11 cellular contexts compared by ENCODE assay signal in genomic region chr21:42120056-42120903, GRCh38. TPM values are rescaled to one million over a fixed set of nuclear protein-coding genes. Genes with fewer than 3 reads are reported as not detected.
DNase-seq lines count a peak whose midpoint lies in the region; ATAC-seq, FAIRE-seq and TF ChIP-seq lines count a peak whose summit lies in the region.
"Had no signal": no experiment of that assay in that cellular context is flagged by ENCODE, and none has a peak within 500 bp of the region (broad histone marks: within the 10 kb centered on the region; RNA-seq: fewer than 3 reads in every experiment).

No MANE protein-coding gene starts in this region.

- no peak overlapping the region for H3K27ac ChIP-seq in RWPE2 (ENCODE audit: poor library complexity, severe bottlenecking)
- no peak overlapping the region for H3K27ac ChIP-seq in pancreas
- H3K27ac ChIP-seq: left ventricle myocardium inferior, skin epidermis had no signal

- no peaks in the 10 kb centered on the region for H3K36me3 ChIP-seq in RWPE2 (ENCODE audit: low read depth)
- no peaks in the 10 kb centered on the region for H3K36me3 ChIP-seq in pancreas
- H3K36me3 ChIP-seq: left ventricle myocardium inferior had no signal

- peaks cover 21% of the 10 kb centered on the region for H3K27me3 ChIP-seq in RWPE2 (ENCODE audit: insufficient read depth, poor library complexity, severe bottlenecking)
- no peaks in the 10 kb centered on the region for H3K27me3 ChIP-seq in pancreas

- H3K4me3 ChIP-seq in RWPE2 (ENCODE audit: severe bottlenecking) (no peak overlapping the region), pancreas (no peak overlapping the region)
- H3K4me3 ChIP-seq: left ventricle myocardium inferior, skin epidermis had no signal

- WGBS in pancreas, 2 donors: 32 to 33% methylated on average over 11 of the region's 11 CpGs

- H3K9me3 ChIP-seq in RWPE2 (ENCODE audit: severe bottlenecking): no peaks in the 10 kb centered on the region
- H3K9me3 ChIP-seq in pancreas: no peaks in the 10 kb centered on the region
- H3K9me3 ChIP-seq: left ventricle myocardium inferior had no signal

- intact Hi-C loops in pancreas (cut with DNase I) (loop anchor here in 1 of 3 donors (10.0 kb wide), 1 partner anchor 505 kb away; no protein-coding TSS in a partner anchor), posterior vena cava (cut with DNase I) (no loop called here)

- DNase-seq in NCI-H1417 treated with DMSO at 0.1 percent for 48 hours (lab: John Stamatoyannopoulos, UW) (peak; percentile 95), RWPE2 (ENCODE audit: low spot score) (no peak), pancreas (no peak), dermis blood vessel endothelial cell (no peak), posterior vena cava (ENCODE audit: low spot score) (no peak), UCSD-AML1 (lab: John Stamatoyannopoulos, UW; ENCODE audit: unreplicated experiment) (no peak)
- DNase-seq: effector CD8-positive, alpha-beta T cell; left ventricle myocardium inferior had no signal

- TF ChIP-seq POLR2A in GM18505 (IDR thresholded peaks at IDR 0.05; ENCODE audit: borderline replicate concordance, extremely low read depth, insufficient read depth, insufficient read length): no peak

- FAIRE-seq in pancreas (lab: Jason Lieb, UNC): no peak

- H3K4me1 ChIP-seq in RWPE2 (ENCODE audit: insufficient read depth, poor library complexity, severe bottlenecking): no peaks in the 10 kb centered on the region
- no peaks in the 10 kb centered on the region for H3K4me1 ChIP-seq in pancreas

- ATAC-seq in GM21528 (IDR thresholded peaks at IDR 0.05; ENCODE audit: low FRiP score, unreplicated experiment): peak; percentile 53
- 0 out of 3 replicates have a peak, but pooled peaks have one; percentile 28 for ATAC-seq in RWPE2 (ENCODE audit: low read depth)
- ATAC-seq in pancreas: peak in 3 of 4 donors; percentile 21 to 67 (median 55)
- no peak for ATAC-seq in GM18505 (IDR thresholded peaks at IDR 0.05; ENCODE audit: unreplicated experiment)

- TF ChIP-seq CTCF in RWPE2 (IDR thresholded peaks at IDR 0.05; ENCODE audit: poor library complexity, severe bottlenecking): no peak
- no peak for TF ChIP-seq CTCF in pancreas (IDR thresholded peaks at IDR 0.05)

RNA-seq across cellular contexts. Expression of gene UMODL1, which starts 49.2 kb away (rescaled TPM):
- total RNA-seq in pancreas (under 1 TPM in 1 of 6 donors, not detected in 5; 0.06 TPM), dermis blood vessel endothelial cell (not detected in 2 replicates), posterior vena cava (not detected)
- polyA plus RNA-seq in pancreas: under 1 TPM in 1 of 2 donors, not detected in 1; 0.02 TPM
